Comparison of ENCODE assay signal across 11 cellular contexts in genomic region chr1:44501022-44501910, GRCh38.
DNase-seq lines count a peak whose midpoint lies in the region; ATAC-seq and TF ChIP-seq lines count a peak whose summit lies in the region.
"Had no signal": no experiment of that assay in that cellular context is flagged by ENCODE, and none has a peak within 500 bp of the region (broad histone marks: within the 10 kb centered on the region; RNA-seq: fewer than 3 reads in every experiment).

No MANE protein-coding gene starts in this region.

- H3K4ac ChIP-seq in neuronal stem cell (ENCODE audit: low read length) = no peak overlapping the region

- H3K4me2 ChIP-seq in hepatocyte (peak overlapping the region; percentile 63), neuronal stem cell (ENCODE audit: insufficient read depth, low read length, poor library complexity, severe bottlenecking) (peak overlapping the region; percentile 68)
- H3K4me2 ChIP-seq: SK-N-SH had no signal

- no peaks in the 10 kb centered on the region for H3K9me3 ChIP-seq in hepatocyte (ENCODE audit: low read depth)
- H3K9me3 ChIP-seq in neuronal stem cell (replicated peaks in 1 of 2; ENCODE audit: control insufficient read depth in 2 of 2, insufficient read depth in 1 of 2, low read depth in 1 of 2, low read length in 2 of 2) = peaks cover 0 to 18% of the 10 kb centered on the region in 2 donors
- H3K9me3 ChIP-seq: esophagus muscularis mucosa, SK-N-SH had no signal

- H2BK5ac ChIP-seq in neuronal stem cell (ENCODE audit: low read length) = peak overlapping the region; percentile 2

- H2AK5ac ChIP-seq in neuronal stem cell (ENCODE audit: low read depth, low read length) = no peak overlapping the region

- no peaks in the 10 kb centered on the region for H3K9me3 Mint-ChIP-seq in activated naive CD8-positive, alpha-beta T cell treated with anti-CD3 and anti-CD28 coated beads, Interleukin-2, amount 50 U/mL, for 24 hours
- H3K9me3 Mint-ChIP-seq: activated T-cell treated with anti-CD3 and anti-CD28 coated beads, Interleukin-2, amount 50 U/mL, for 4 hours had no signal

- no peak overlapping the region for H3K14ac ChIP-seq in neuronal stem cell (ENCODE audit: low read length)

- no peak overlapping the region for H2AFZ ChIP-seq in hepatocyte
- peak overlapping the region; percentile 71 for H2AFZ ChIP-seq in neuronal stem cell (ENCODE audit: low read length)

- H2BK120ac ChIP-seq in neuronal stem cell (ENCODE audit: low read depth, low read length) = no peak overlapping the region

- ATAC-seq in HG02571 (IDR thresholded peaks at IDR 0.05; ENCODE audit: unreplicated experiment) (no peak), HG03280 (IDR thresholded peaks at IDR 0.05; ENCODE audit: unreplicated experiment) (no peak)
- ATAC-seq in activated naive CD8-positive, alpha-beta T cell treated with anti-CD3 and anti-CD28 coated beads, Interleukin-2, amount 50 U/mL, for 24 hours = no peak
- ATAC-seq: activated T-cell treated with anti-CD3 and anti-CD28 coated beads, Interleukin-2, amount 50 U/mL, for 4 hours had no signal

- H3K79me2 ChIP-seq in hepatocyte = no peaks in the 10 kb centered on the region

- no peak overlapping the region for H2BK12ac ChIP-seq in neuronal stem cell (ENCODE audit: low read length)

- H3K4me3 ChIP-seq in H7 (ENCODE audit: insufficient read depth, low read depth, low read length) = peak overlapping the region; percentile 38
- no peak overlapping the region for H3K4me3 ChIP-seq in hepatocyte
- H3K4me3 ChIP-seq in neuronal stem cell (ENCODE audit: low read length in 2 of 2) = peak overlapping the region in 1 of 2 donors; percentile 5

- H3K27me3 Mint-ChIP-seq in activated naive CD8-positive, alpha-beta T cell treated with anti-CD3 and anti-CD28 coated beads, Interleukin-2, amount 50 U/mL, for 24 hours = no peaks in the 10 kb centered on the region

- no peaks in the 10 kb centered on the region for H3K79me1 ChIP-seq in neuronal stem cell (ENCODE audit: low read depth, low read length)

- WGBS in hepatocyte (ENCODE audit: low lambda C conversion rate, missing lambda C conversion rate) = 27% methylated on average over 12 of the region's 13 CpGs
- WGBS in neuronal stem cell (ENCODE audit: extremely low coverage in 2 of 2, insufficient read length in 2 of 2, insufficient replicate concordance in 1 of 2), 2 donors = no CpG with 5 or more reads among the region's 13 CpGs

- H3K36me3 ChIP-seq in H7 (replicated peaks; ENCODE audit: control insufficient read depth, insufficient read depth, low read length) = no peaks in the 10 kb centered on the region
- H3K36me3 ChIP-seq in hepatocyte (replicated peaks; ENCODE audit: insufficient read depth, low read depth) = no peaks in the 10 kb centered on the region
- H3K36me3 ChIP-seq in neuronal stem cell (replicated peaks in 1 of 2; ENCODE audit: control insufficient read depth in 2 of 2, insufficient read depth in 2 of 2, low read length in 2 of 2) = peaks cover 0 to 33% of the 10 kb centered on the region in 2 donors
- H3K36me3 ChIP-seq: esophagus muscularis mucosa had no signal

- H3K27ac Mint-ChIP-seq in activated naive CD8-positive, alpha-beta T cell treated with anti-CD3 and anti-CD28 coated beads, Interleukin-2, amount 50 U/mL, for 24 hours = no peak overlapping the region

- peak; percentile 81 for DNase-seq in H7
- DNase-seq in anterior cingulate cortex (lab: John Stamatoyannopoulos, UW) = peak in 50 of 58 donors; percentile 15 to 95 (median 75)
- DNase-seq in hepatocyte (ENCODE audit: low spot score) = no peak
- DNase-seq in neuronal stem cell (ENCODE audit: low spot score) = peak; percentile 71
- no peak for DNase-seq in activated naive CD8-positive, alpha-beta T cell treated with anti-CD3 and anti-CD28 coated beads, Interleukin-2, amount 50 U/mL, for 24 hours
- DNase-seq in NCI-H1105 (lab: John Stamatoyannopoulos, UW) = no peak
- DNase-seq: activated T-cell treated with anti-CD3 and anti-CD28 coated beads, Interleukin-2, amount 50 U/mL, for 4 hours had no signal

- H3K27ac ChIP-seq in hepatocyte (no peak overlapping the region), neuronal stem cell (replicated peaks; ENCODE audit: low read length) (peak overlapping the region; percentile 78)
- H3K27ac ChIP-seq: esophagus muscularis mucosa had no signal

- H3K9me2 ChIP-seq in hepatocyte (replicated peaks; ENCODE audit: insufficient read depth) = no peaks in the 10 kb centered on the region
- H3K9me2 ChIP-seq: SK-N-SH had no signal

- H3K36me3 Mint-ChIP-seq in activated naive CD8-positive, alpha-beta T cell treated with anti-CD3 and anti-CD28 coated beads, Interleukin-2, amount 50 U/mL, for 24 hours (ENCODE audit: low read depth) = no peaks in the 10 kb centered on the region

- peaks cover 19% of the 10 kb centered on the region for H3K27me3 ChIP-seq in H7 (ENCODE audit: control insufficient read depth, insufficient read depth, low read length)
- peaks cover 34% of the 10 kb centered on the region for H3K27me3 ChIP-seq in hepatocyte
- H3K27me3 ChIP-seq in neuronal stem cell (ENCODE audit: control insufficient read depth in 3 of 3, insufficient read depth in 3 of 3, low read depth in 1 of 3, low read length in 3 of 3) = peaks cover 0 to 10% (median 0%) of the 10 kb centered on the region in 3 experiments

- H3K23ac ChIP-seq in neuronal stem cell (ENCODE audit: low read depth, low read length, poor library complexity) = no peak overlapping the region

- TF ChIP-seq CTCF in hepatocyte (IDR thresholded peaks at IDR 0.05; ENCODE audit: poor library complexity) = no peak

- H3K9ac ChIP-seq in neuronal stem cell (ENCODE audit: low read depth, low read length, poor library complexity) = no peak overlapping the region
- H3K9ac ChIP-seq: SK-N-SH had no signal

- no peak overlapping the region for H4K8ac ChIP-seq in neuronal stem cell (ENCODE audit: low read depth, low read length)

- no peaks in the 10 kb centered on the region for H4K20me1 ChIP-seq in hepatocyte (ENCODE audit: insufficient read depth, poor library complexity, severe bottlenecking)

- no peak overlapping the region for H4K91ac ChIP-seq in neuronal stem cell (ENCODE audit: low read depth, low read length, poor library complexity)

- H3K4me1 ChIP-seq in hepatocyte (ENCODE audit: insufficient read depth) = peaks cover 6% of the 10 kb centered on the region
- peaks cover 35 to 59% of the 10 kb centered on the region in 2 donors for H3K4me1 ChIP-seq in neuronal stem cell (ENCODE audit: control insufficient read depth in 2 of 2, insufficient read depth in 1 of 2, low read depth in 1 of 2, low read length in 2 of 2)

- no peak overlapping the region for H2BK15ac ChIP-seq in neuronal stem cell (ENCODE audit: low read length)

- H3K4me1 Mint-ChIP-seq in activated naive CD8-positive, alpha-beta T cell treated with anti-CD3 and anti-CD28 coated beads, Interleukin-2, amount 50 U/mL, for 24 hours = no peaks in the 10 kb centered on the region

- H3K4me3 Mint-ChIP-seq in activated naive CD8-positive, alpha-beta T cell treated with anti-CD3 and anti-CD28 coated beads, Interleukin-2, amount 50 U/mL, for 24 hours = no peak overlapping the region
- H3K4me3 Mint-ChIP-seq: activated T-cell treated with anti-CD3 and anti-CD28 coated beads, Interleukin-2, amount 50 U/mL, for 4 hours had no signal

- H3K18ac ChIP-seq in neuronal stem cell (ENCODE audit: low read length) = peak overlapping the region; percentile 74

Comparison
In these comparisons a context has a peak if more than half of its experiments do, and no peak if none do; other contexts are left out.
1. DNase-seq: peak in H7 (single experiment), anterior cingulate cortex (50 of 58) and neuronal stem cell (single experiment); none in hepatocyte (single experiment), activated naive CD8-positive, alpha-beta T cell treated with anti-CD3 and anti-CD28 coated beads, Interleukin-2, amount 50 U/mL, for 24 hours (single experiment) and NCI-H1105 (single experiment).